ENCODE assay signal across 27 cellular contexts in genomic region chr1:68782890-68783289, GRCh38.
DNase-seq lines count a peak whose midpoint lies in the region; ATAC-seq, FAIRE-seq and TF ChIP-seq lines count a peak whose summit lies in the region.
"Had no signal": no experiment of that assay in that cellular context is flagged by ENCODE, and none has a peak within 500 bp of the region (broad histone marks: within the 10 kb centered on the region; RNA-seq: fewer than 3 reads in every experiment).

No MANE protein-coding gene starts in this region.

- H3K27ac ChIP-seq in liver (ENCODE audit: low read depth in 1 of 2, low read length in 2 of 2) (no peak overlapping the region), HepG2 (ENCODE audit: extremely low read length, insufficient read depth, low read length) (no peak overlapping the region), OCI-LY1 (ENCODE audit: low read depth, low read length, poor library complexity, severe bottlenecking) (no peak overlapping the region), OCI-LY7 (ENCODE audit: low read depth, low read length, poor library complexity, severe bottlenecking) (no peak overlapping the region)
- H3K27ac ChIP-seq: brain microvascular endothelial cell, KMS-11, prostate gland, thoracic aorta had no signal

- H3K27me3 Mint-ChIP-seq in activated T-helper 2 cell treated with anti-CD3 and anti-CD28 coated beads, Interferon-gamma antibody, Interleukin-2, Interleukin-4, amounts not matched to agents 10 μg/mL and 5 μg/mL and 100 μg/mL, durations not matched to agents 14 hours and 24 hours and 36 hours (ENCODE audit: low read depth) = no peaks in the 10 kb centered on the region
- H3K27me3 Mint-ChIP-seq: activated CD4-positive, alpha-beta memory T cell treated with anti-CD3 and anti-CD28 coated beads, Interleukin-2, amount 10 ng/mL, durations not matched to agents 7 days and 5 days; CD4-positive, alpha-beta memory T cell; natural killer cell treated with Interleukin-12 subunit alpha and Interleukin-12 subunit beta and Interleukin-15 and Interleukin-18, amount 100 ng/mL, for 72 hours had no signal

- no peak for TF ChIP-seq POLR2A in HepG2 (IDR thresholded peaks at IDR 0.05; ENCODE audit: insufficient read depth in 1 of 2, low read depth in 2 of 2, low read length in 2 of 2)

- H3K79me2 ChIP-seq in HepG2 (ENCODE audit: insufficient read depth, low read length) = no peaks in the 10 kb centered on the region
- no peaks in the 10 kb centered on the region for H3K79me2 ChIP-seq in OCI-LY1 (ENCODE audit: insufficient read depth, low read length)
- no peaks in the 10 kb centered on the region for H3K79me2 ChIP-seq in OCI-LY7 (ENCODE audit: insufficient read depth, low read depth, low read length)

- H3K4me1 ChIP-seq in liver (ENCODE audit: control insufficient read depth in 4 of 4, insufficient read depth in 4 of 4, low read length in 3 of 4) (no peaks in the 10 kb centered on the region), HepG2 (ENCODE audit: insufficient read depth, low read length) (no peaks in the 10 kb centered on the region), OCI-LY1 (ENCODE audit: insufficient read depth, low read length, severe bottlenecking) (no peaks in the 10 kb centered on the region), OCI-LY7 (ENCODE audit: insufficient read depth, low read length, poor library complexity, severe bottlenecking) (no peaks in the 10 kb centered on the region)
- H3K4me1 ChIP-seq: prostate gland had no signal

- FAIRE-seq in HepG2 (lab: Jason Lieb, UNC) = no peak

- CTCF ChIA-PET in HepG2 (lab: Yijun Ruan, JAX; ENCODE audit: low intra/inter-chr PET ratio, low total read pairs) (no interaction called here), OCI-LY7 (lab: Charles Lee; ENCODE audit: unreplicated experiment) (no interaction called here)

- H3K27me3 ChIP-seq in liver (ENCODE audit: control insufficient read depth in 4 of 4, insufficient read depth in 4 of 4, low read length in 3 of 4) (no peaks in the 10 kb centered on the region), HepG2 (ENCODE audit: control insufficient read depth in 1 of 2, insufficient read depth in 2 of 2, low read length in 2 of 2) (no peaks in the 10 kb centered on the region), OCI-LY1 (ENCODE audit: insufficient read depth, low read length) (no peaks in the 10 kb centered on the region)
- H3K27me3 ChIP-seq: brain microvascular endothelial cell had no signal

- H3K9me3 ChIP-seq in liver (ENCODE audit: control insufficient read depth in 4 of 4, low read length in 3 of 4) = peaks cover 0 to 3% (median under 1%) of the 10 kb centered on the region in 4 donors
- peaks cover 89% of the 10 kb centered on the region for H3K9me3 ChIP-seq in HepG2 (ENCODE audit: low read length)
- H3K9me3 ChIP-seq in OCI-LY1 (ENCODE audit: low read length) = no peaks in the 10 kb centered on the region
- no peaks in the 10 kb centered on the region for H3K9me3 ChIP-seq in OCI-LY7 (ENCODE audit: low read length)
- H3K9me3 ChIP-seq: prostate gland had no signal

- no peaks in the 10 kb centered on the region for H3K4me1 Mint-ChIP-seq in activated T-helper 2 cell treated with anti-CD3 and anti-CD28 coated beads, Interferon-gamma antibody, Interleukin-2, Interleukin-4, amounts not matched to agents 10 μg/mL and 5 μg/mL and 100 μg/mL, durations not matched to agents 14 hours and 24 hours and 36 hours (ENCODE audit: low read depth)
- H3K4me1 Mint-ChIP-seq: activated CD4-positive, alpha-beta memory T cell treated with anti-CD3 and anti-CD28 coated beads, Interleukin-2, amount 10 ng/mL, durations not matched to agents 7 days and 5 days; CD4-positive, alpha-beta memory T cell; stimulated activated effector memory CD8-positive, alpha-beta T cell treated with anti-CD3 and anti-CD28 coated beads, Interleukin-12 subunit alpha, Interleukin-12 subunit beta, amount 100 ng/mL, for 72 hours had no signal

- H3K4me3 ChIP-seq in liver (ENCODE audit: low read depth in 1 of 3, low read length in 3 of 3) = no peak overlapping the region
- H3K4me3 ChIP-seq in HepG2 (replicated peaks in 1 of 3; ENCODE audit: insufficient read depth in 1 of 3, low read depth in 2 of 3, low read length in 3 of 3) = no peak overlapping the region
- H3K4me3 ChIP-seq in OCI-LY1 (ENCODE audit: low read depth, low read length, poor library complexity, severe bottlenecking) = no peak overlapping the region
- H3K4me3 ChIP-seq in epithelial cell of esophagus (ENCODE audit: low read length) = no peak overlapping the region
- H3K4me3 ChIP-seq in OCI-LY7 (ENCODE audit: low read depth, low read length, poor library complexity, severe bottlenecking) = no peak overlapping the region
- H3K4me3 ChIP-seq: prostate gland, thoracic aorta had no signal

- ATAC-seq in HepG2 = no peak
- no peak for ATAC-seq in HG03280 (IDR thresholded peaks at IDR 0.05; ENCODE audit: unreplicated experiment)
- ATAC-seq: activated CD4-positive, CD25-positive, alpha-beta regulatory T cell treated with anti-CD3 and anti-CD28 coated beads, Interleukin-2, amount 50 U/mL, for 24 hours; left cardiac atrium; natural killer cell treated with Interleukin-12 subunit alpha and Interleukin-12 subunit beta and Interleukin-15 and Interleukin-18, amount 100 ng/mL, for 72 hours; stimulated activated effector memory CD8-positive, alpha-beta T cell treated with anti-CD3 and anti-CD28 coated beads, Interleukin-12 subunit alpha, Interleukin-12 subunit beta, amount 100 ng/mL, for 72 hours had no signal

- BruUV-seq in HepG2 (replicated peaks; lab: Mats Ljungman, UMichigan) (no TSS peak), OCI-LY7 (replicated peaks; lab: Mats Ljungman, UMichigan) (no TSS peak)

- no peak overlapping the region for H3K4me3 Mint-ChIP-seq in activated T-helper 2 cell treated with anti-CD3 and anti-CD28 coated beads, Interferon-gamma antibody, Interleukin-2, Interleukin-4, amounts not matched to agents 10 μg/mL and 5 μg/mL and 100 μg/mL, durations not matched to agents 14 hours and 24 hours and 36 hours (ENCODE audit: low read depth)
- H3K4me3 Mint-ChIP-seq: activated CD4-positive, alpha-beta memory T cell treated with anti-CD3 and anti-CD28 coated beads, Interleukin-2, amount 10 ng/mL, durations not matched to agents 7 days and 5 days; CD4-positive, alpha-beta memory T cell; natural killer cell treated with Interleukin-12 subunit alpha and Interleukin-12 subunit beta and Interleukin-15 and Interleukin-18, amount 100 ng/mL, for 72 hours; stimulated activated effector memory CD8-positive, alpha-beta T cell treated with anti-CD3 and anti-CD28 coated beads, Interleukin-12 subunit alpha, Interleukin-12 subunit beta, amount 100 ng/mL, for 72 hours had no signal

- H3K4me2 ChIP-seq in HepG2 (ENCODE audit: low read depth, low read length) (no peak overlapping the region), OCI-LY1 (ENCODE audit: low read length) (no peak overlapping the region), OCI-LY7 (ENCODE audit: low read length) (no peak overlapping the region)
- H3K4me2 ChIP-seq: KMS-11 had no signal

- DNase-seq in HepG2 (ENCODE audit: low spot score) (no peak), epithelial cell of esophagus (ENCODE audit: low read depth) (no peak), OCI-LY7 (ENCODE audit: low spot score) (no peak), cerebellum (ENCODE audit: low spot score) (no peak)
- DNase-seq in activated T-helper 2 cell treated with anti-CD3 and anti-CD28 coated beads, Interferon-gamma antibody, Interleukin-2, Interleukin-4, amounts not matched to agents 10 μg/mL and 5 μg/mL and 100 μg/mL, durations not matched to agents 14 hours and 24 hours and 36 hours (ENCODE audit: low spot score) = no peak
- DNase-seq: activated CD4-positive, alpha-beta memory T cell treated with anti-CD3 and anti-CD28 coated beads, Interleukin-2, amount 10 ng/mL, durations not matched to agents 7 days and 5 days; activated T-cell treated with anti-CD3 and anti-CD28 coated beads for 4 hours; brain microvascular endothelial cell; CD4-positive, alpha-beta memory T cell; GF-D8; left cardiac atrium; midbrain; NCI-H1092; NCI-H2029; NCI-H446 treated with DMSO at 0.1 percent for 48 hours; RPMI8226; stimulated activated CD4-positive, alpha-beta T cell treated with anti-CD3 and anti-CD28 coated beads, Interleukin-2, amount 100 ng/mL, for 24 hours; T1000 had no signal

- TF ChIP-seq RAD21 in liver (IDR thresholded peaks at IDR 0.05) (peak; percentile 85 to 89), HepG2 (CRISPR knock-in tag; IDR thresholded peaks at IDR 0.05) (no peak)

- in situ Hi-C loops in HepG2 (cut with HindIII; ENCODE audit: extremely low pct_ligation_motif_present, low pct_unique_long_range_greater_than_20kb) = no loop called here

- no peak overlapping the region for H3K9ac ChIP-seq in liver (ENCODE audit: low read depth in 1 of 2, low read length in 2 of 2)
- H3K9ac ChIP-seq in HepG2 (ENCODE audit: insufficient read depth, low read depth, low read length) = no peak overlapping the region
- H3K9ac ChIP-seq in OCI-LY1 (ENCODE audit: low read length) = no peak overlapping the region
- H3K9ac ChIP-seq: KMS-11 had no signal

- TF ChIP-seq EP300 in HepG2 (IDR thresholded peaks at IDR 0.05; ENCODE audit: low read depth in 2 of 2, low read length in 2 of 2) (no peak), HepG2 (CRISPR knock-in tag; IDR thresholded peaks at IDR 0.05; ENCODE audit: borderline replicate concordance) (no peak)

- H3F3A ChIP-seq in OCI-LY1 (ENCODE audit: insufficient read depth, low read length) = no peaks in the 10 kb centered on the region

- POLR2A ChIA-PET in HepG2 (lab: Yijun Ruan, JAX) = no interaction called here
- POLR2A ChIA-PET in OCI-LY7 (lab: Charles Lee) = interaction anchor here (0.6 kb wide), 1 partner anchor 208 kb away, joined by 3 read pairs; no protein-coding TSS in a partner anchor

- H3K9me3 Mint-ChIP-seq in activated T-helper 2 cell treated with anti-CD3 and anti-CD28 coated beads, Interferon-gamma antibody, Interleukin-2, Interleukin-4, amounts not matched to agents 10 μg/mL and 5 μg/mL and 100 μg/mL, durations not matched to agents 14 hours and 24 hours and 36 hours = peaks cover 25% of the 10 kb centered on the region

- TF ChIP-seq CTCF in liver (IDR thresholded peaks at IDR 0.05; ENCODE audit: low read depth, low read length, missing input control) (peak; percentile 42), HepG2 (CRISPR knock-in tag; IDR thresholded peaks at IDR 0.05) (no peak), OCI-LY1 (IDR thresholded peaks at IDR 0.05; ENCODE audit: low read length) (peak; percentile 4; the same call in 1 of the 2 replicates), epithelial cell of esophagus (IDR thresholded peaks at IDR 0.05; ENCODE audit: insufficient read depth, low read depth, low read length, missing control alignments) (peak; percentile 3), OCI-LY7 (conservative IDR thresholded peaks at IDR 0.05; ENCODE audit: low read length) (no peak; the same call in 1 of the 2 replicates)

- no peak overlapping the region for H3K27ac Mint-ChIP-seq in activated T-helper 2 cell treated with anti-CD3 and anti-CD28 coated beads, Interferon-gamma antibody, Interleukin-2, Interleukin-4, amounts not matched to agents 10 μg/mL and 5 μg/mL and 100 μg/mL, durations not matched to agents 14 hours and 24 hours and 36 hours
- H3K27ac Mint-ChIP-seq: activated CD4-positive, alpha-beta memory T cell treated with anti-CD3 and anti-CD28 coated beads, Interleukin-2, amount 10 ng/mL, durations not matched to agents 7 days and 5 days; CD4-positive, alpha-beta memory T cell; natural killer cell treated with Interleukin-12 subunit alpha and Interleukin-12 subunit beta and Interleukin-15 and Interleukin-18, amount 100 ng/mL, for 72 hours; stimulated activated effector memory CD8-positive, alpha-beta T cell treated with anti-CD3 and anti-CD28 coated beads, Interleukin-12 subunit alpha, Interleukin-12 subunit beta, amount 100 ng/mL, for 72 hours had no signal

- H4K20me1 ChIP-seq in HepG2 (ENCODE audit: insufficient read depth, low read length) = no peaks in the 10 kb centered on the region
- H4K20me1 ChIP-seq in OCI-LY1 (ENCODE audit: insufficient read depth, low read length) = no peaks in the 10 kb centered on the region
- no peaks in the 10 kb centered on the region for H4K20me1 ChIP-seq in OCI-LY7 (ENCODE audit: insufficient read depth, low read length)

- H3K36me3 ChIP-seq in liver (ENCODE audit: control insufficient read depth in 4 of 4, insufficient read depth in 3 of 4, low read depth in 1 of 4, low read length in 3 of 4) = no peaks in the 10 kb centered on the region
- H3K36me3 ChIP-seq in HepG2 (replicated peaks in 1 of 2; ENCODE audit: control insufficient read depth in 1 of 2, insufficient read depth in 2 of 2, low read length in 2 of 2) = no peaks in the 10 kb centered on the region
- no peaks in the 10 kb centered on the region for H3K36me3 ChIP-seq in OCI-LY1 (ENCODE audit: insufficient read depth, low read length)
- H3K36me3 ChIP-seq in OCI-LY7 (ENCODE audit: insufficient read depth, low read length) = no peaks in the 10 kb centered on the region
- H3K36me3 ChIP-seq: brain microvascular endothelial cell, prostate gland, thoracic aorta had no signal

- H3K9me2 ChIP-seq in OCI-LY1 (ENCODE audit: low read depth, low read length) (no peaks in the 10 kb centered on the region), OCI-LY7 (ENCODE audit: insufficient read depth, low read length) (no peaks in the 10 kb centered on the region)

- intact Hi-C loops in HepG2 (cut with micrococcal nuclease; ENCODE audit: unreplicated experiment) (no loop called here), OCI-LY7 (cut with micrococcal nuclease; ENCODE audit: unreplicated experiment) (no loop called here)
- intact Hi-C loops in activated T-helper 2 cell treated with anti-CD3 and anti-CD28 coated beads, Interferon-gamma antibody, Interleukin-2, Interleukin-4, amounts not matched to agents 10 μg/mL and 5 μg/mL and 100 μg/mL, durations not matched to agents 14 hours and 24 hours and 36 hours (cut with micrococcal nuclease) = no loop called here

- no peaks in the 10 kb centered on the region for H3K36me3 Mint-ChIP-seq in activated T-helper 2 cell treated with anti-CD3 and anti-CD28 coated beads, Interferon-gamma antibody, Interleukin-2, Interleukin-4, amounts not matched to agents 10 μg/mL and 5 μg/mL and 100 μg/mL, durations not matched to agents 14 hours and 24 hours and 36 hours (ENCODE audit: low read depth)
- H3K36me3 Mint-ChIP-seq: stimulated activated effector memory CD8-positive, alpha-beta T cell treated with anti-CD3 and anti-CD28 coated beads, Interleukin-12 subunit alpha, Interleukin-12 subunit beta, amount 100 ng/mL, for 72 hours had no signal

- H2AFZ ChIP-seq in HepG2 (ENCODE audit: low read length) (no peak overlapping the region), OCI-LY1 (ENCODE audit: low read length) (no peak overlapping the region), OCI-LY7 (ENCODE audit: low read length) (no peak overlapping the region)

Comparison
In these comparisons a context has a peak if more than half of its experiments do, and no peak if none do; other contexts are left out.
1. CTCF ChIP-seq: peak in liver (single experiment), OCI-LY1 (single experiment) and epithelial cell of esophagus (single experiment); none in HepG2 (single experiment) and OCI-LY7 (single experiment).